Comparison of ENCODE assay signal across 9 cellular contexts in the genomic region with DNA sequence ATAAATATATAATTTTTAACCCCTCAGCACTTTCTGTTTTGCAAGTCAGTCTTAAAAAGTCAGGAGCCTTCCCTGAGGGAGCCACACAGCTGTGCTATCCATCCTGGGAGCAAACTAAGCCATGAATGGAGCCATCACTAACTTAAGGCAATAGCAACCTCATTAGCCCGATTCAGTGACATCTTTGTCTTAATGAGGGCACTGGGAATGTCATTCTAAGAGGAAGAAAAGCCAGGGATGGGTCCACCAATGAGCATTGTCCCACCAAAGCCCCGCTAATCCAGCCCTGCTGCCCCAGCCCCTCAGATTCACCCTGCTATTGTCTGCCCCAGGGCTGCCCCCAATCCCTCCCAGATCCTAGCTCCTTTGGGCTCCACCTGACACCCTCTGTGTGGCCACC. TPM values are rescaled to one million over a fixed set of nuclear protein-coding genes. Genes with fewer than 3 reads are reported as not detected.
"Had no signal": no experiment of that assay in that cellular context is flagged by ENCODE, and none has a peak within 500 bp of the region (broad histone marks: within the 10 kb centered on the region; RNA-seq: fewer than 3 reads in every experiment).

No MANE protein-coding gene starts in this region.

- H3K27ac ChIP-seq: GM23248 had no signal

- H3K9me3 Mint-ChIP-seq: H9 had no signal

- DNase-seq: GM23248, GOT3, H9, HCEC 1CT, IMR-90 had no signal

- FAIRE-seq: H54, HTR-8/SVneo, K562 had no signal

- ATAC-seq: K562 had no signal

- H3K9ac ChIP-seq: GM23248 had no signal

- H3K4me3 ChIP-seq: GM23248, K562 had no signal

- H2AFZ ChIP-seq: GM23248 had no signal

- H3K4me3 Mint-ChIP-seq: H9 had no signal

RNA-seq across cellular contexts. Expression of a gene that starts 19.5 kb away (rescaled TPM):
- total RNA-seq: H9, HT-29, IMR-90, K562 had no signal
- polyA plus RNA-seq: IMR-90, K562 had no signal
